Comparison of ENCODE assay signal across 1 cellular context in genomic region chr20:45771182-45771759, GRCh38.
TF ChIP-seq lines count a peak whose summit lies in the region.

No MANE protein-coding gene starts in this region.

TF ChIP-seq in HEK293, 187 proteins besides CTCF, POLR2A, EP300 and RAD21 (continued from another document):
- TF ChIP-seq PRDM10 (tag by site-specific recombination; IDR thresholded peaks at IDR 0.05) (no peak), PRDM6 (tag by site-specific recombination; IDR thresholded peaks at IDR 0.05) (no peak), IKZF3 (tag by site-specific recombination; IDR thresholded peaks at IDR 0.05) (0 out of 2 replicates have a peak, but pooled peaks have one; percentile 13), ZNF701 (tag by site-specific recombination; IDR thresholded peaks at IDR 0.05) (no peak), ZNF610 (tag by site-specific recombination; IDR thresholded peaks at IDR 0.05; ENCODE audit: borderline replicate concordance) (no peak), ZSCAN4 (tag by site-specific recombination; IDR thresholded peaks at IDR 0.05) (no peak), ZNF112 (tag by site-specific recombination; IDR thresholded peaks at IDR 0.05) (no peak), ZBTB8A (tag by site-specific recombination; IDR thresholded peaks at IDR 0.05) (no peak), SP2 (tag by site-specific recombination; IDR thresholded peaks at IDR 0.05) (no peak), FEZF1 (tag by site-specific recombination; IDR thresholded peaks at IDR 0.05) (no peak), HOXA7 (CRISPR knock-in tag; IDR thresholded peaks at IDR 0.05; ENCODE audit: borderline replicate concordance) (no peak), ZBTB21 (tag by site-specific recombination; IDR thresholded peaks at IDR 0.05) (no peak), ZNF561 (tag by site-specific recombination; IDR thresholded peaks at IDR 0.05; ENCODE audit: borderline replicate concordance) (peak; percentile 27), ZNF18 (tag by site-specific recombination; IDR thresholded peaks at IDR 0.05) (no peak), ZNF623 (tag by site-specific recombination; IDR thresholded peaks at IDR 0.05) (no peak), ZNF341 (tag by site-specific recombination; IDR thresholded peaks at IDR 0.05; ENCODE audit: low read depth) (no peak), ZNF157 (tag by site-specific recombination; IDR thresholded peaks at IDR 0.05) (no peak), ZFHX2 (tag by site-specific recombination; conservative IDR thresholded peaks at IDR 0.05) (peak; percentile 50), SP7 (tag by site-specific recombination; IDR thresholded peaks at IDR 0.05) (0 out of 2 replicates have a peak, but pooled peaks have one; percentile 37), ZNF394 (tag by site-specific recombination; IDR thresholded peaks at IDR 0.05; ENCODE audit: borderline replicate concordance) (peak; percentile 66; the same call in 1 of the 2 replicates), ZNF529 (tag by site-specific recombination; IDR thresholded peaks at IDR 0.05; ENCODE audit: insufficient replicate concordance) (no peak), ZNF654 (tag by site-specific recombination; IDR thresholded peaks at IDR 0.05; ENCODE audit: low read depth) (peak; percentile 96)
